Comparison of ENCODE assay signal across 15 cellular contexts in genomic region chr1:225990705-225991464, GRCh38. TPM values are rescaled to one million over a fixed set of nuclear protein-coding genes. Genes with fewer than 3 reads are reported as not detected.
DNase-seq lines count a peak whose midpoint lies in the region; ATAC-seq and TF ChIP-seq lines count a peak whose summit lies in the region.
"Had no signal": no experiment of that assay in that cellular context is flagged by ENCODE, and none has a peak within 500 bp of the region (broad histone marks: within the 10 kb centered on the region; RNA-seq: fewer than 3 reads in every experiment).

No MANE protein-coding gene starts in this region.

- POLR2A ChIA-PET in activated CD4-positive, alpha-beta T cell treated with anti-CD3 and anti-CD28 coated beads, Interleukin-2, amount 10 ng/mL, durations not matched to agents 7 days and 5 days (lab: Charles Lee), result interaction anchor here (1.2 kb wide), 1 partner anchor 8 kb away, joined by 3 read pairs; the partner anchor contains the start of gene SDE2
- POLR2A ChIA-PET in MCF 10A (lab: Yijun Ruan, JAX), result interaction anchor here (1.0 to 9.6 kb wide), 7 partner anchors 9 to 519 kb away, joined by 3 to 153 read pairs (median 3); partner anchors contain the start of genes H3-3A and SDE2

- intact Hi-C loops in activated T-helper 1 cell treated with anti-CD3 and anti-CD28 coated beads, Interleukin-12 subunit alpha, Interleukin-12 subunit beta, Interleukin-2, Interleukin-4 antibody, amounts not matched to agents 30 ng/mL and 10 ng/mL and 1 ng/mL, durations not matched to agents 14 hours and 24 hours and 36 hours (cut with micrococcal nuclease), result loop anchor here (1.0 kb wide), 1 partner anchor 8 kb away; the partner anchor contains the start of gene SDE2
- intact Hi-C loops in esophagus muscularis mucosa (cut with DNase I), result no loop called here
- intact Hi-C loops in MCF 10A (cut with micrococcal nuclease), result no loop called here

- no peak for TF ChIP-seq POLR2A in esophagus muscularis mucosa (IDR thresholded peaks at IDR 0.05; ENCODE audit: low read depth)

- no peaks in the 10 kb centered on the region for H3K27me3 Mint-ChIP-seq in activated CD4-positive, alpha-beta T cell treated with anti-CD3 and anti-CD28 coated beads, Interleukin-2, amount 10 ng/mL, durations not matched to agents 7 days and 5 days
- H3K27me3 Mint-ChIP-seq in activated T-helper 1 cell treated with anti-CD3 and anti-CD28 coated beads, Interleukin-12 subunit alpha, Interleukin-12 subunit beta, Interleukin-2, Interleukin-4 antibody, amounts not matched to agents 30 ng/mL and 10 ng/mL and 1 ng/mL, durations not matched to agents 14 hours and 24 hours and 36 hours (ENCODE audit: insufficient read depth), result no peaks in the 10 kb centered on the region
- H3K27me3 Mint-ChIP-seq in stimulated activated naive B cell treated with anti-CD40 and anti-IgM and Interleukin-4, amounts not matched to agents 10 μg/mL and 1 μg/mL and 100 μg/mL, for 72 hours, result no peaks in the 10 kb centered on the region
- H3K27me3 Mint-ChIP-seq in MCF 10A (ENCODE audit: insufficient read depth, unreplicated experiment), result no peaks in the 10 kb centered on the region

- no peaks in the 10 kb centered on the region for H3K9me3 Mint-ChIP-seq in activated CD4-positive, alpha-beta T cell treated with anti-CD3 and anti-CD28 coated beads, Interleukin-2, amount 10 ng/mL, durations not matched to agents 7 days and 5 days
- no peaks in the 10 kb centered on the region for H3K9me3 Mint-ChIP-seq in activated T-helper 1 cell treated with anti-CD3 and anti-CD28 coated beads, Interleukin-12 subunit alpha, Interleukin-12 subunit beta, Interleukin-2, Interleukin-4 antibody, amounts not matched to agents 30 ng/mL and 10 ng/mL and 1 ng/mL, durations not matched to agents 14 hours and 24 hours and 36 hours
- H3K9me3 Mint-ChIP-seq in stimulated activated naive B cell treated with anti-CD40 and anti-IgM and Interleukin-4, amounts not matched to agents 10 μg/mL and 1 μg/mL and 100 μg/mL, for 72 hours, result no peaks in the 10 kb centered on the region
- H3K9me3 Mint-ChIP-seq in MCF 10A (ENCODE audit: unreplicated experiment), result no peaks in the 10 kb centered on the region

- peaks cover 61 to 97% (median 84%) of the 10 kb centered on the region in 4 donors for H3K36me3 ChIP-seq in esophagus muscularis mucosa

- H3K27ac ChIP-seq in esophagus muscularis mucosa (replicated peaks in 1 of 4), result no peak overlapping the region
- H3K27ac ChIP-seq: tibial nerve had no signal

- 87% methylated on average over 5 of the region's 5 CpGs for WGBS in esophagus muscularis mucosa

- no TSS peak for BruUV-seq in MCF 10A (replicated peaks; lab: Mats Ljungman, UMichigan)

- peak; percentile 44 for ATAC-seq in HG03342 (IDR thresholded peaks at IDR 0.05; ENCODE audit: unreplicated experiment)
- peak; percentile 50 to 61 for ATAC-seq in stimulated activated naive B cell treated with anti-CD40 and anti-IgM and Interleukin-4, amounts not matched to agents 10 μg/mL and 1 μg/mL and 100 μg/mL, for 72 hours (replicated peaks)
- ATAC-seq: left lung had no signal

- DNase-seq in activated CD4-positive, alpha-beta T cell treated with anti-CD3 and anti-CD28 coated beads, Interleukin-2, amount 10 ng/mL, durations not matched to agents 7 days and 5 days, result peak; percentile 22
- no peak for DNase-seq in activated CD4-positive, alpha-beta T cell treated with anti-CD3 and anti-CD28 coated beads, Interleukin-2, amount 50 U/mL, for 1 hour
- DNase-seq in activated T-helper 1 cell treated with anti-CD3 and anti-CD28 coated beads, Interleukin-12 subunit alpha, Interleukin-12 subunit beta, Interleukin-2, Interleukin-4 antibody, amounts not matched to agents 30 ng/mL and 10 ng/mL and 1 ng/mL, durations not matched to agents 14 hours and 24 hours and 36 hours (ENCODE audit: low spot score), result no peak
- DNase-seq in stimulated activated naive B cell treated with anti-CD40 and anti-IgM and Interleukin-4, amounts not matched to agents 10 μg/mL and 1 μg/mL and 100 μg/mL, for 72 hours, result no peak
- DNase-seq in esophagus muscularis mucosa (ENCODE audit: extremely low spot score) (no peak), mucosa of gallbladder (ENCODE audit: low spot score) (no peak), MCF 10A (ENCODE audit: unreplicated experiment) (no peak)
- DNase-seq: DMS 273 treated with DMSO at 0.1 percent for 48 hours, left lung, MV-4-11, nucleus accumbens had no signal

- peaks cover 34% of the 10 kb centered on the region for H3K4me1 Mint-ChIP-seq in activated CD4-positive, alpha-beta T cell treated with anti-CD3 and anti-CD28 coated beads, Interleukin-2, amount 10 ng/mL, durations not matched to agents 7 days and 5 days
- peaks cover 45% of the 10 kb centered on the region for H3K4me1 Mint-ChIP-seq in activated T-helper 1 cell treated with anti-CD3 and anti-CD28 coated beads, Interleukin-12 subunit alpha, Interleukin-12 subunit beta, Interleukin-2, Interleukin-4 antibody, amounts not matched to agents 30 ng/mL and 10 ng/mL and 1 ng/mL, durations not matched to agents 14 hours and 24 hours and 36 hours (ENCODE audit: low read depth)
- peaks cover 10 to 34% of the 10 kb centered on the region in 2 donors for H3K4me1 Mint-ChIP-seq in stimulated activated naive B cell treated with anti-CD40 and anti-IgM and Interleukin-4, amounts not matched to agents 10 μg/mL and 1 μg/mL and 100 μg/mL, for 72 hours
- H3K4me1 Mint-ChIP-seq in MCF 10A (ENCODE audit: insufficient read depth, unreplicated experiment), result peaks cover 12% of the 10 kb centered on the region

- no peaks in the 10 kb centered on the region for H3K27me3 ChIP-seq in esophagus muscularis mucosa
- H3K27me3 ChIP-seq: left lung, tibial nerve had no signal

- TF ChIP-seq EP300 in esophagus muscularis mucosa (IDR thresholded peaks at IDR 0.05), result no peak

- CTCF ChIA-PET in activated CD4-positive, alpha-beta T cell treated with anti-CD3 and anti-CD28 coated beads, Interleukin-2, amount 10 ng/mL, durations not matched to agents 7 days and 5 days (lab: Charles Lee), result interaction anchor here (0.9 to 1.7 kb wide), 4 partner anchors 28 to 548 kb away, joined by 3 to 5 read pairs (median 4); partner anchors contain the start of gene H3-3A
- CTCF ChIA-PET in MCF 10A (lab: Yijun Ruan, JAX), result interaction anchor here (0.6 to 6.9 kb wide), 11 partner anchors 10 to 516 kb away, joined by 3 to 40 read pairs (median 4); no protein-coding TSS in a partner anchor

- H3K4me3 Mint-ChIP-seq in activated CD4-positive, alpha-beta T cell treated with anti-CD3 and anti-CD28 coated beads, Interleukin-2, amount 10 ng/mL, durations not matched to agents 7 days and 5 days, result peak overlapping the region; percentile 9
- H3K4me3 Mint-ChIP-seq in activated T-helper 1 cell treated with anti-CD3 and anti-CD28 coated beads, Interleukin-12 subunit alpha, Interleukin-12 subunit beta, Interleukin-2, Interleukin-4 antibody, amounts not matched to agents 30 ng/mL and 10 ng/mL and 1 ng/mL, durations not matched to agents 14 hours and 24 hours and 36 hours, result peak overlapping the region; percentile 47
- H3K4me3 Mint-ChIP-seq in stimulated activated naive B cell treated with anti-CD40 and anti-IgM and Interleukin-4, amounts not matched to agents 10 μg/mL and 1 μg/mL and 100 μg/mL, for 72 hours, result no peak overlapping the region
- H3K4me3 Mint-ChIP-seq in MCF 10A (ENCODE audit: unreplicated experiment), result no peak overlapping the region

- peaks cover 62% of the 10 kb centered on the region for H3K36me3 Mint-ChIP-seq in activated CD4-positive, alpha-beta T cell treated with anti-CD3 and anti-CD28 coated beads, Interleukin-2, amount 10 ng/mL, durations not matched to agents 7 days and 5 days (ENCODE audit: low read depth)
- H3K36me3 Mint-ChIP-seq in activated T-helper 1 cell treated with anti-CD3 and anti-CD28 coated beads, Interleukin-12 subunit alpha, Interleukin-12 subunit beta, Interleukin-2, Interleukin-4 antibody, amounts not matched to agents 30 ng/mL and 10 ng/mL and 1 ng/mL, durations not matched to agents 14 hours and 24 hours and 36 hours (ENCODE audit: low read depth), result peaks cover 53% of the 10 kb centered on the region
- peaks cover 36 to 44% of the 10 kb centered on the region in 2 donors for H3K36me3 Mint-ChIP-seq in stimulated activated naive B cell treated with anti-CD40 and anti-IgM and Interleukin-4, amounts not matched to agents 10 μg/mL and 1 μg/mL and 100 μg/mL, for 72 hours
- peaks cover 100% of the 10 kb centered on the region for H3K36me3 Mint-ChIP-seq in MCF 10A (ENCODE audit: insufficient read depth, unreplicated experiment)

- H3K9me3 ChIP-seq in esophagus muscularis mucosa, result no peaks in the 10 kb centered on the region
- H3K9me3 ChIP-seq: left lung, tibial nerve had no signal

- H3K4me1 ChIP-seq in esophagus muscularis mucosa, result peaks cover 4 to 9% (median 7%) of the 10 kb centered on the region in 4 donors

- H3K4me3 ChIP-seq in esophagus muscularis mucosa, result no peak overlapping the region
- H3K4me3 ChIP-seq: left lung, skin epidermis, tibial nerve had no signal

- TF ChIP-seq CTCF in esophagus muscularis mucosa (IDR thresholded peaks at IDR 0.05), result no peak
- no peak for TF ChIP-seq CTCF in MCF 10A (IDR thresholded peaks at IDR 0.05; ENCODE audit: unreplicated experiment)

- peak overlapping the region; percentile 82 for H3K27ac Mint-ChIP-seq in activated CD4-positive, alpha-beta T cell treated with anti-CD3 and anti-CD28 coated beads, Interleukin-2, amount 10 ng/mL, durations not matched to agents 7 days and 5 days
- peak overlapping the region; percentile 77 for H3K27ac Mint-ChIP-seq in activated T-helper 1 cell treated with anti-CD3 and anti-CD28 coated beads, Interleukin-12 subunit alpha, Interleukin-12 subunit beta, Interleukin-2, Interleukin-4 antibody, amounts not matched to agents 30 ng/mL and 10 ng/mL and 1 ng/mL, durations not matched to agents 14 hours and 24 hours and 36 hours
- H3K27ac Mint-ChIP-seq in stimulated activated naive B cell treated with anti-CD40 and anti-IgM and Interleukin-4, amounts not matched to agents 10 μg/mL and 1 μg/mL and 100 μg/mL, for 72 hours, result peak overlapping the region; percentile 75
- H3K27ac Mint-ChIP-seq in MCF 10A (ENCODE audit: low read depth, unreplicated experiment), result no peak overlapping the region

RNA-seq across cellular contexts. Expression of gene SDE2, which starts 8.3 kb away (rescaled TPM):
- 10 to 100 TPM; 16.1 to 16.6 TPM for total RNA-seq in activated CD4-positive, alpha-beta T cell treated with anti-CD3 and anti-CD28 coated beads, Interleukin-2, amount 10 ng/mL, durations not matched to agents 7 days and 5 days
- total RNA-seq in activated T-helper 1 cell treated with anti-CD3 and anti-CD28 coated beads, Interleukin-12 subunit alpha, Interleukin-12 subunit beta, Interleukin-2, Interleukin-4 antibody, amounts not matched to agents 30 ng/mL and 10 ng/mL and 1 ng/mL, durations not matched to agents 14 hours and 24 hours and 36 hours, result 28.2 and 28.4 TPM in 2 replicates
- total RNA-seq in esophagus muscularis mucosa, result 10 to 100 TPM; 15.0 to 22.5 (median 19.1) TPM
- total RNA-seq in mucosa of gallbladder, result 15.0 TPM
- total RNA-seq in MCF 10A (2022), result 59.3 and 61.8 TPM in 2 replicates

RNA-seq across cellular contexts. Expression of gene LEFTY2, which starts 49.9 kb away (rescaled TPM):
- total RNA-seq in activated CD4-positive, alpha-beta T cell treated with anti-CD3 and anti-CD28 coated beads, Interleukin-2, amount 10 ng/mL, durations not matched to agents 7 days and 5 days, result not detected
- not detected in 2 replicates for total RNA-seq in activated T-helper 1 cell treated with anti-CD3 and anti-CD28 coated beads, Interleukin-12 subunit alpha, Interleukin-12 subunit beta, Interleukin-2, Interleukin-4 antibody, amounts not matched to agents 30 ng/mL and 10 ng/mL and 1 ng/mL, durations not matched to agents 14 hours and 24 hours and 36 hours
- total RNA-seq in esophagus muscularis mucosa (under 1 TPM in 2 of 4 donors, not detected in 2; 0.17 to 0.98 TPM), mucosa of gallbladder (0.23 TPM), MCF 10A (2022) (not detected in 2 replicates)
- total RNA-seq: bronchial epithelial cell, tibial nerve had no signal

Comparison
In these comparisons a context has a peak if more than half of its experiments do, and no peak if none do; other contexts are left out.
1. H3K4me3 Mint-ChIP-seq: peak in activated CD4-positive, alpha-beta T cell treated with anti-CD3 and anti-CD28 coated beads, Interleukin-2, amount 10 ng/mL, durations not matched to agents 7 days and 5 days (single experiment) and activated T-helper 1 cell treated with anti-CD3 and anti-CD28 coated beads, Interleukin-12 subunit alpha, Interleukin-12 subunit beta, Interleukin-2, Interleukin-4 antibody, amounts not matched to agents 30 ng/mL and 10 ng/mL and 1 ng/mL, durations not matched to agents 14 hours and 24 hours and 36 hours (single experiment); none in stimulated activated naive B cell treated with anti-CD40 and anti-IgM and Interleukin-4, amounts not matched to agents 10 μg/mL and 1 μg/mL and 100 μg/mL, for 72 hours (0 of 2) and MCF 10A (single experiment).